ENCODE assay signal across 9 cellular contexts in the genomic region with DNA sequence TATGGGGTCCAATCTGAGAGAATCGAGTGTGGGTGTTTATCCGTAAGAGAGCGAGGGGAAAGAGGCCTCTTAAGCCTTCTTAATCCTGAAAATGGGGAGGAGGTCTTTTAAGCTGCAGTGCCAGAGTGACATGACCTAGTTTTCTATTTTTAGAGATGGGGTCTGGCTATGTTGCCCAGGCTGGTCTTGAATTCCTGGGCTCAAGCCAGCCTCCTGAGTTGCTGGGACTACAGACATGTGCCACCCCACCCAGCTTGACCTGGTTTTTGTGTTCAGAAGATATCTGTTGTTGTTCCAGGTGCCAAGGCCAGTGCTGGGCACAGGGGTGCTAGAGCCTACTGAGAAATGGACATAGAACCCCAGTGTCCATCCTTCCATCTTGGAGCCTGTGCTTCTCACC. TPM values are rescaled to one million over a fixed set of nuclear protein-coding genes. Genes with fewer than 3 reads are reported as not detected.
DNase-seq lines count a peak whose midpoint lies in the region; ATAC-seq, FAIRE-seq and TF ChIP-seq lines count a peak whose summit lies in the region.
"Had no signal": no experiment of that assay in that cellular context is flagged by ENCODE, and none has a peak within 500 bp of the region (broad histone marks: within the 10 kb centered on the region; RNA-seq: fewer than 3 reads in every experiment).

No MANE protein-coding gene starts in this region.

- H4K20me1 ChIP-seq in OCI-LY7 (ENCODE audit: insufficient read depth, low read length) = no peaks in the 10 kb centered on the region

- no TSS peak for BruUV-seq in OCI-LY7 (replicated peaks; lab: Mats Ljungman, UMichigan)

- peak overlapping the region; percentile 80 for H3K4me3 Mint-ChIP-seq in progenitor cell of endocrine pancreas (ENCODE audit: low read depth)

- peaks cover 5% of the 10 kb centered on the region; the same call in 1 of the 2 replicates for H3K36me3 ChIP-seq in OCI-LY7 (ENCODE audit: insufficient read depth, low read length)
- H3K36me3 ChIP-seq in endocrine pancreas (ENCODE audit: control insufficient read depth, insufficient read depth, low read length) = no peaks in the 10 kb centered on the region

- CTCF ChIA-PET in OCI-LY7 (lab: Charles Lee; ENCODE audit: unreplicated experiment) = no interaction called here

- H3K9me2 ChIP-seq in OCI-LY7 (ENCODE audit: insufficient read depth, low read length) = no peaks in the 10 kb centered on the region

- no peaks in the 10 kb centered on the region for H3K27me3 Mint-ChIP-seq in progenitor cell of endocrine pancreas

- ATAC-seq in GM21515 (IDR thresholded peaks at IDR 0.05; ENCODE audit: unreplicated experiment) = no peak

- in situ Hi-C loops in ACHN (cut with HindIII; ENCODE audit: low pct_ligation_motif_present, low pct_unique_long_range_greater_than_20kb, low sequenced_read_pairs) = no loop called here

- FAIRE-seq in GM12892 (lab: Jason Lieb, UNC) (peak; percentile 58), GM19239 (lab: Jason Lieb, UNC) (no peak)

- H3K27ac Mint-ChIP-seq in progenitor cell of endocrine pancreas = no peak overlapping the region

- peaks cover 7% of the 10 kb centered on the region for H3K4me1 Mint-ChIP-seq in progenitor cell of endocrine pancreas (ENCODE audit: low read depth)

- POLR2A ChIA-PET in OCI-LY7 (lab: Charles Lee) = interaction anchor here (1.1 to 2.6 kb wide), 3 partner anchors 13 to 97 kb away, joined by 3 to 8 read pairs (median 5); partner anchors contain the start of genes FERMT3 and STIP1

- TF ChIP-seq CTCF in OCI-LY7 (conservative IDR thresholded peaks at IDR 0.05; ENCODE audit: low read length) (no peak), progenitor cell of endocrine pancreas (IDR thresholded peaks at IDR 0.05; ENCODE audit: unreplicated experiment) (no peak)

- H3K9me3 Mint-ChIP-seq in progenitor cell of endocrine pancreas (ENCODE audit: low read depth) = no peaks in the 10 kb centered on the region

- DNase-seq in GM12892 (ENCODE audit: insufficient read length) (no peak), OCI-LY7 (ENCODE audit: low spot score) (no peak), progenitor cell of endocrine pancreas (ENCODE audit: low spot score, unreplicated experiment) (no peak), ACHN (no peak), GM19239 (ENCODE audit: insufficient read length, low spot score) (no peak)
- DNase-seq: hypothalamus had no signal

- intact Hi-C loops in OCI-LY7 (cut with micrococcal nuclease; ENCODE audit: unreplicated experiment) = no loop called here

- no peak overlapping the region for H3K4me3 ChIP-seq in OCI-LY7 (ENCODE audit: low read depth, low read length, poor library complexity, severe bottlenecking)
- H3K4me3 ChIP-seq in endocrine pancreas (ENCODE audit: control insufficient read depth, insufficient read depth, low read length) = no peak overlapping the region

- H3K4me1 ChIP-seq in OCI-LY7 (ENCODE audit: insufficient read depth, low read length, poor library complexity, severe bottlenecking) (peaks cover 14% of the 10 kb centered on the region), endocrine pancreas (ENCODE audit: control insufficient read depth, insufficient read depth, low read length) (no peaks in the 10 kb centered on the region)

- H3K9ac ChIP-seq in endocrine pancreas (ENCODE audit: control insufficient read depth, insufficient read depth, low read length) = peak overlapping the region; percentile 76

- no peaks in the 10 kb centered on the region for H3K79me2 ChIP-seq in OCI-LY7 (ENCODE audit: insufficient read depth, low read depth, low read length)

- peak overlapping the region; percentile 20; the same call in 1 of the 2 replicates for H3K4me2 ChIP-seq in OCI-LY7 (ENCODE audit: low read length)

- H3K27ac ChIP-seq in OCI-LY7 (ENCODE audit: low read depth, low read length, poor library complexity, severe bottlenecking) = no peak overlapping the region
- H3K27ac ChIP-seq: SJSA1 had no signal

- H2AFZ ChIP-seq in OCI-LY7 (ENCODE audit: low read length) = no peak overlapping the region

- TF ChIP-seq POLR2A in GM12892 (IDR thresholded peaks at IDR 0.05; ENCODE audit: low read depth, low read length) = no peak

- H3K27me3 ChIP-seq in endocrine pancreas (ENCODE audit: control insufficient read depth, insufficient read depth, low read length) = no peaks in the 10 kb centered on the region
- H3K27me3 ChIP-seq: SJSA1 had no signal

- H3K9me3 ChIP-seq in OCI-LY7 (ENCODE audit: low read length) (no peaks in the 10 kb centered on the region), endocrine pancreas (ENCODE audit: control insufficient read depth, low read length) (no peaks in the 10 kb centered on the region)
- H3K9me3 ChIP-seq: SJSA1 had no signal

- H3K36me3 Mint-ChIP-seq in progenitor cell of endocrine pancreas (ENCODE audit: insufficient read depth) = peaks cover 7% of the 10 kb centered on the region

RNA-seq across cellular contexts. Expression of gene BAD, which starts 1.4 kb away (rescaled TPM):
- 12.0 TPM for polyA plus RNA-seq in GM12892 (2012; ENCODE audit: missing spikeins)
- total RNA-seq in OCI-LY7 (2014; rRNA removed; shearing (Covaris generic)) = 43.3 and 74.2 TPM in 2 replicates
- total RNA-seq in OCI-LY7 (2022) = 19.3 and 21.2 TPM in 2 replicates
- 42.8 and 46.9 TPM in 2 replicates for total RNA-seq in progenitor cell of endocrine pancreas

RNA-seq across cellular contexts. Expression of gene GPR137, which starts 2.6 kb away (rescaled TPM):
- 9.2 TPM for polyA plus RNA-seq in GM12892 (2012; ENCODE audit: missing spikeins)
- 18.3 and 19.5 TPM in 2 replicates for total RNA-seq in OCI-LY7 (2014; rRNA removed; shearing (Covaris generic))
- total RNA-seq in OCI-LY7 (2022) (49.6 and 52.3 TPM in 2 replicates), progenitor cell of endocrine pancreas (46.7 and 56.5 TPM in 2 replicates)

RNA-seq across cellular contexts. Expression of gene KCNK4, which starts 8.0 kb away (rescaled TPM):
- not detected for polyA plus RNA-seq in GM12892 (2012; ENCODE audit: missing spikeins)
- total RNA-seq in OCI-LY7 (2014; rRNA removed; shearing (Covaris generic)) = 0.95 TPM in 1 of 2 replicates, not detected in the other
- total RNA-seq in OCI-LY7 (2022) (0.80 and 0.92 TPM in 2 replicates), progenitor cell of endocrine pancreas (0.62 TPM in 1 of 2 replicates, not detected in the other)
- total RNA-seq: SJSA1 had no signal

RNA-seq across cellular contexts. Expression of gene CATSPERZ, which starts 17.1 kb away (rescaled TPM):
- polyA plus RNA-seq in GM12892 (2012; ENCODE audit: missing spikeins) = not detected
- 0.38 and 3.2 TPM in 2 replicates for total RNA-seq in OCI-LY7 (2014; rRNA removed; shearing (Covaris generic))
- total RNA-seq in OCI-LY7 (2022) (1.4 TPM in 1 of 2 replicates, not detected in the other), progenitor cell of endocrine pancreas (not detected in 2 replicates)
- total RNA-seq: SJSA1 had no signal

RNA-seq across cellular contexts. Expression of gene ESRRA, which starts 22.2 kb away (rescaled TPM):
- 8.9 TPM for polyA plus RNA-seq in GM12892 (2012; ENCODE audit: missing spikeins)
- 28.6 and 42.3 TPM in 2 replicates for total RNA-seq in OCI-LY7 (2014; rRNA removed; shearing (Covaris generic))
- total RNA-seq in OCI-LY7 (2022) (44.9 and 57.8 TPM in 2 replicates), progenitor cell of endocrine pancreas (28.1 and 31.4 TPM in 2 replicates)
